In the genomic region with DNA sequence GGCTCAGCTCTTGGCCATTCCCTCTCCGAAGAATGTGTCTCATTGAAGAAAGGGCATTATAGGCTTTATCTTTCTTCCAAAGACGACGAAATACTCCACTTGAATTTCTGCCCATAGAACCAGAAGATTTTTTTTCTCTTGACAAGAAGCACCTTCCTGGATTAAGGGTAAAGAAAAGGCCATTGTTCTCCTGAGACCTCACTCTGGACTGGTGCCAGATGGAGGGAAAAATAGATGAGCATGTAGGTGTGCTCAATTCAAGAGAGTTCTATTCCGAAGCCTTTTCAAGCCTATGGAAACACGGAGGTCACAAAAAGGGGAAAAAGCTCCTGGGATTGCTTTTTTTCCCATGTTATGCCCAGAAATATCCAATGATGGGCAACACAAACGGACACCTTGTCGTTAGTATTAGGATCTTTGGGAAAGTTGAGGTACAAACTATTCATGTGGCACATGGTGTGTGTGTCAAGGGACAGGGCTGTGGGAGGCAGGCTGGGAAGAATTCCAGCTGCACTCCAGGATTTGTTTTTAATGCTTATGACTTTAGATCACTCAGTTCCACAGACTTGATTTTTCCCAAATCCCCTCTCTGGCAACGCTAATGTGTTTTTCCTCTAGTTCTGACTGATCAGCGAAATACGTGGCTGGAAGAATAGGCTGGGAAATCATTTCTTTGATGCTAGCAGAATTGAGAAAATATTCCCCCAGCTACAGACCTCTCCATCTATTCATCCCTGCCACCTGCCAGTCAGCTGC, we compare ENCODE assay signal across 12 cellular contexts.
A peak's percentile ranks its signal among the peaks of the same experiment; 100 is the strongest.
DNase-seq lines count a peak whose midpoint lies in the region; TF ChIP-seq lines count a peak whose summit lies in the region.
"Had no signal": no experiment of that assay in that cellular context is flagged by ENCODE, and none has a peak within 500 bp of the region (broad histone marks: within the 10 kb centered on the region; RNA-seq: fewer than 3 reads in every experiment).

No MANE protein-coding gene starts in this region.

- DNase-seq in NCI-H2107 treated with DMSO at 0.1 percent for 48 hours (lab: John Stamatoyannopoulos, UW; ENCODE audit: unreplicated experiment) = peak; percentile 60
- DNase-seq in NCI-H2107 (lab: John Stamatoyannopoulos, UW) = no peak
- no peak for DNase-seq in WERI-Rb-1
- peak; percentile 29 to 37 for DNase-seq in foreskin fibroblast
- DNase-seq in thyroid gland = peak; percentile 82 to 84
- DNase-seq in AG08395 (ENCODE audit: low spot score) = no peak
- DNase-seq in stimulated activated CD4-positive, alpha-beta T cell treated with anti-CD3 and anti-CD28 coated beads, Interleukin-2, amount 100 ng/mL, for 24 hours = no peak
- no peak for DNase-seq in adrenal gland
- DNase-seq: mesenchymal stem cell, NCI-H226 had no signal

- no peaks in the 10 kb centered on the region for H3K27me3 ChIP-seq in WERI-Rb-1 (ENCODE audit: insufficient read depth, low read depth, severe bottlenecking)
- no peaks in the 10 kb centered on the region for H3K27me3 ChIP-seq in thyroid gland
- H3K27me3 ChIP-seq in adrenal gland = no peaks in the 10 kb centered on the region

- TF ChIP-seq POLR2A in thyroid gland (IDR thresholded peaks at IDR 0.05) = no peak
- no peak for TF ChIP-seq POLR2A in adrenal gland (IDR thresholded peaks at IDR 0.05)

- 16 to 28% methylated on average over 10 of the region's 10 CpGs for WGBS in thyroid gland, 2 donors
- 75 to 87% (median 81%) methylated on average over 10 of the region's 10 CpGs for WGBS in adrenal gland, 4 donors

- H3K27ac ChIP-seq in WERI-Rb-1 = peak overlapping the region; percentile 61
- peak overlapping the region; percentile 32 to 70 (median 69) for H3K27ac ChIP-seq in thyroid gland
- no peak overlapping the region for H3K27ac ChIP-seq in adrenal gland
- H3K27ac ChIP-seq: A549, SK-N-MC had no signal

- H3K9me3 ChIP-seq in WERI-Rb-1 (ENCODE audit: severe bottlenecking) = no peaks in the 10 kb centered on the region
- H3K9me3 ChIP-seq in thyroid gland = no peaks in the 10 kb centered on the region
- no peaks in the 10 kb centered on the region for H3K9me3 ChIP-seq in adrenal gland (replicated peaks in 1 of 3)
- H3K9me3 ChIP-seq: A549 had no signal

- H3K4me3 ChIP-seq in WERI-Rb-1 (ENCODE audit: low read depth, low read length) (no peak overlapping the region), foreskin fibroblast (ENCODE audit: low read depth in 1 of 2, low read length in 2 of 2) (no peak overlapping the region), thyroid gland (replicated peaks in 1 of 3) (no peak overlapping the region), adrenal gland (no peak overlapping the region)
- H3K4me3 ChIP-seq: A549, SK-N-MC had no signal

- H3K36me3 ChIP-seq in WERI-Rb-1 (no peaks in the 10 kb centered on the region; the same call in 1 of the 2 replicates), thyroid gland (no peaks in the 10 kb centered on the region), adrenal gland (replicated peaks in 1 of 2) (no peaks in the 10 kb centered on the region)

- peaks cover 51 to 83% of the 10 kb centered on the region in 2 donors for H3K4me1 ChIP-seq in thyroid gland
- peaks cover 14 to 22% of the 10 kb centered on the region in 2 donors for H3K4me1 ChIP-seq in adrenal gland (replicated peaks in 1 of 2)
- H3K4me1 ChIP-seq: A549 had no signal

- no peak for TF ChIP-seq CTCF in WERI-Rb-1 (IDR thresholded peaks at IDR 0.05; ENCODE audit: low read depth, low read length)
- TF ChIP-seq CTCF in foreskin fibroblast (IDR thresholded peaks at IDR 0.05; ENCODE audit: low read depth, low read length) = no peak
- no peak for TF ChIP-seq CTCF in thyroid gland (IDR thresholded peaks at IDR 0.05)
- no peak for TF ChIP-seq CTCF in adrenal gland (IDR thresholded peaks at IDR 0.05)

- intact Hi-C loops in thyroid gland (cut with DNase I) = no loop called here
- intact Hi-C loops in adrenal gland (cut with DNase I) = no loop called here

Comparison
In these comparisons a context has a peak if more than half of its experiments do, and no peak if none do; other contexts are left out.
1. DNase-seq: peak in NCI-H2107 treated with DMSO at 0.1 percent for 48 hours (single experiment), foreskin fibroblast (2 of 2) and thyroid gland (2 of 2); none in NCI-H2107 (single experiment), WERI-Rb-1 (single experiment), AG08395 (single experiment), stimulated activated CD4-positive, alpha-beta T cell treated with anti-CD3 and anti-CD28 coated beads, Interleukin-2, amount 100 ng/mL, for 24 hours (0 of 2) and adrenal gland (0 of 7).
2. H3K27ac ChIP-seq: peak in WERI-Rb-1 (single experiment) and thyroid gland (3 of 3); none in adrenal gland (0 of 5).